21 cellular contexts compared by ENCODE assay signal in the genomic region with DNA sequence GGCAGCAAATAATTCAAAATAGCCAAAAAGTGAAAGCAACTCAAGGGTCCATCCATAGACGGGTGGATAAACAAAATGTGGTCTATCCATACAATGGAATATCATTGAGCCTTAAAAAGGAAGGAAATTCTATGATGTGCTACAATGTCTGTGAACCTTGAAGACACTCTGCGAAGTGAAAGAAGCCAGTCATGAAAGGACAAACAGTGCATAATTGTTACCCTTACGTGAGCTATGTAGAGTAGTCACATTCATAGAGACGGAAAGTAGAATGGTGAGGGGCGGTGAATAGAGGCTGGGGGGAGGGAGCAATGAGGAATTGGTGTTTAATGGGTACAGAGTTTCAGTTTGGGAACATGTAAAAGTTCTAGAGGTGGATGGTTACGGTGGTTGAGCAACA. TPM values are rescaled to one million over a fixed set of nuclear protein-coding genes. Genes with fewer than 3 reads are reported as not detected.
DNase-seq lines count a peak whose midpoint lies in the region; ATAC-seq and TF ChIP-seq lines count a peak whose summit lies in the region.
"Had no signal": no experiment of that assay in that cellular context is flagged by ENCODE, and none has a peak within 500 bp of the region (broad histone marks: within the 10 kb centered on the region; RNA-seq: fewer than 3 reads in every experiment).

No MANE protein-coding gene starts in this region.

- H3K4me3 Mint-ChIP-seq in endodermal cell (no peak overlapping the region), osteocyte (ENCODE audit: unreplicated experiment) (peak overlapping the region; percentile 16)
- H3K4me3 Mint-ChIP-seq in activated CD4-positive, alpha-beta memory T cell treated with anti-CD3 and anti-CD28 coated beads for 36 hours = no peak overlapping the region
- H3K4me3 Mint-ChIP-seq: CD8-positive, alpha-beta T cell had no signal

- no peaks in the 10 kb centered on the region for H3K9me3 ChIP-seq in HUES64 (ENCODE audit: insufficient read depth, low read depth, low read length)
- H3K9me3 ChIP-seq in endodermal cell (ENCODE audit: control insufficient read depth, low read length) = no peaks in the 10 kb centered on the region
- H3K9me3 ChIP-seq: Peyer's patch, SK-N-SH had no signal

- intact Hi-C loops in activated CD4-positive, alpha-beta memory T cell treated with anti-CD3 and anti-CD28 coated beads for 36 hours (cut with micrococcal nuclease) = loop anchor here (5.0 kb wide), 1 partner anchor 111 kb away; no protein-coding TSS in a partner anchor

- no peak overlapping the region for H3K9ac ChIP-seq in HUES64 (ENCODE audit: low read depth, low read length)
- H3K9ac ChIP-seq in endodermal cell (ENCODE audit: extremely low read depth, low read length, poor library complexity, severe bottlenecking) = no peak overlapping the region
- H3K9ac ChIP-seq: SK-N-SH had no signal

- CTCF ChIA-PET in activated CD4-positive, alpha-beta memory T cell treated with anti-CD3 and anti-CD28 coated beads for 36 hours (lab: Charles Lee) = no interaction called here

- ATAC-seq in GM18858 (IDR thresholded peaks at IDR 0.05; ENCODE audit: unreplicated experiment) = no peak
- ATAC-seq: CD8-positive, alpha-beta T cell had no signal

- TF ChIP-seq CTCF in endodermal cell (conservative IDR thresholded peaks at IDR 0.05) = no peak
- no peak for TF ChIP-seq CTCF in osteocyte (IDR thresholded peaks at IDR 0.05)

- H3K36me3 Mint-ChIP-seq in endodermal cell (ENCODE audit: low read depth) (peaks cover 5% of the 10 kb centered on the region), osteocyte (ENCODE audit: unreplicated experiment) (peaks cover 12% of the 10 kb centered on the region)
- H3K36me3 Mint-ChIP-seq in activated CD4-positive, alpha-beta memory T cell treated with anti-CD3 and anti-CD28 coated beads for 36 hours = no peaks in the 10 kb centered on the region

- H3K4me3 ChIP-seq in HUES64 (ENCODE audit: low read length) = no peak overlapping the region
- H3K4me3 ChIP-seq in endodermal cell (ENCODE audit: low read length) = no peak overlapping the region
- H3K4me3 ChIP-seq: Peyer's patch had no signal

- peaks cover 77% of the 10 kb centered on the region for H3K4me1 Mint-ChIP-seq in endodermal cell
- peaks cover 70% of the 10 kb centered on the region for H3K4me1 Mint-ChIP-seq in osteocyte (ENCODE audit: unreplicated experiment)
- H3K4me1 Mint-ChIP-seq in activated CD4-positive, alpha-beta memory T cell treated with anti-CD3 and anti-CD28 coated beads for 36 hours (ENCODE audit: low read depth) = peaks cover 41% of the 10 kb centered on the region

- POLR2A ChIA-PET in activated CD4-positive, alpha-beta memory T cell treated with anti-CD3 and anti-CD28 coated beads for 36 hours (lab: Charles Lee) = no interaction called here

- DNase-seq in COLO829 (ENCODE audit: low spot score) (peak; percentile 85), endodermal cell (peak; percentile 25), osteocyte (ENCODE audit: extremely low spot score, unreplicated experiment) (no peak), NCI-H526 treated with DMSO at 0.1 percent for 48 hours (lab: John Stamatoyannopoulos, UW) (no peak)
- no peak for DNase-seq in activated CD4-positive, alpha-beta memory T cell treated with anti-CD3 and anti-CD28 coated beads for 36 hours
- DNase-seq: ACHN; CD8-positive, alpha-beta T cell; DMS79 treated with DMSO at 0.1 percent for 48 hours; GOT3; Kasumi-1; NCI-H1105 treated with DMSO at 0.1 percent for 48 hours; NCI-H1694 treated with DMSO at 0.1 percent for 48 hours; NCI-H2107; NCI-H2227 treated with DMSO at 0.1 percent for 48 hours; NCI-H524; Peyer's patch; Right ventricle myocardium superior; SK-N-SH had no signal

- H3K27me3 Mint-ChIP-seq in endodermal cell (ENCODE audit: insufficient read depth) (no peaks in the 10 kb centered on the region), osteocyte (ENCODE audit: unreplicated experiment) (no peaks in the 10 kb centered on the region)
- no peaks in the 10 kb centered on the region for H3K27me3 Mint-ChIP-seq in activated CD4-positive, alpha-beta memory T cell treated with anti-CD3 and anti-CD28 coated beads for 36 hours

- peaks cover 86% of the 10 kb centered on the region for H3K4me1 ChIP-seq in HUES64 (ENCODE audit: insufficient read depth, low read length)
- peaks cover 40% of the 10 kb centered on the region for H3K4me1 ChIP-seq in endodermal cell (ENCODE audit: control insufficient read depth, insufficient read depth, low read length)

- H3K36me3 ChIP-seq in HUES64 (ENCODE audit: insufficient read depth, low read length) (no peaks in the 10 kb centered on the region), endodermal cell (ENCODE audit: control insufficient read depth, insufficient read depth, low read length) (peaks cover 25% of the 10 kb centered on the region)
- H3K36me3 ChIP-seq: Peyer's patch had no signal

- no peaks in the 10 kb centered on the region for H3K9me3 Mint-ChIP-seq in endodermal cell
- H3K9me3 Mint-ChIP-seq in osteocyte (ENCODE audit: unreplicated experiment) = no peaks in the 10 kb centered on the region
- H3K9me3 Mint-ChIP-seq in activated CD4-positive, alpha-beta memory T cell treated with anti-CD3 and anti-CD28 coated beads for 36 hours = no peaks in the 10 kb centered on the region
- H3K9me3 Mint-ChIP-seq: CD8-positive, alpha-beta T cell had no signal

- peak overlapping the region; percentile 15; the same call in 1 of the 2 replicates for H3K27ac ChIP-seq in HUES64 (ENCODE audit: low read depth, low read length)
- H3K27ac ChIP-seq in endodermal cell (ENCODE audit: low read depth, low read length) = no peak overlapping the region
- H3K27ac ChIP-seq: Peyer's patch had no signal

- no peaks in the 10 kb centered on the region for H3K27me3 ChIP-seq in HUES64 (ENCODE audit: insufficient read depth, low read length)
- H3K27me3 ChIP-seq in endodermal cell (ENCODE audit: control insufficient read depth, insufficient read depth, low read length, poor library complexity, severe bottlenecking) = no peaks in the 10 kb centered on the region
- H3K27me3 ChIP-seq: Peyer's patch had no signal

- H3K27ac Mint-ChIP-seq in endodermal cell (no peak overlapping the region), osteocyte (ENCODE audit: unreplicated experiment) (peak overlapping the region; percentile 88)
- H3K27ac Mint-ChIP-seq in activated CD4-positive, alpha-beta memory T cell treated with anti-CD3 and anti-CD28 coated beads for 36 hours = no peak overlapping the region
- H3K27ac Mint-ChIP-seq: CD8-positive, alpha-beta T cell; IgD-negative memory B cell had no signal

- WGBS in HUES64 = 87% methylated on average over 6 of the region's 6 CpGs
- 95 to 98% methylated on average over 4 to 6 of the region's 6 CpGs for WGBS in endodermal cell (ENCODE audit: insufficient coverage in 1 of 2, insufficient read length in 1 of 2), 2 experiments

RNA-seq across cellular contexts. Expression of gene IGF1R, which starts 18.1 kb away (rescaled TPM):
- 29.5 TPM for polyA plus RNA-seq in HUES64 (2013, experiment 1 of 2)
- polyA plus RNA-seq in HUES64 (2013, experiment 2 of 2) = 34.0 TPM
- total RNA-seq in endodermal cell (100 to 1,000 TPM; 115 to 119 TPM), osteocyte (154 and 174 TPM in 2 replicates)
- 54.4 TPM for polyA plus RNA-seq in endodermal cell (2013, experiment 1 of 2)
- 50.2 TPM for polyA plus RNA-seq in endodermal cell (2013, experiment 2 of 2)
- 10 to 100 TPM; 13.2 to 14.8 TPM for total RNA-seq in activated CD4-positive, alpha-beta memory T cell treated with anti-CD3 and anti-CD28 coated beads for 36 hours

Comparison
In these comparisons a context has a peak if more than half of its experiments do, and no peak if none do; other contexts are left out.
1. DNase-seq: peak in COLO829 (single experiment) and endodermal cell (single experiment); none in osteocyte (single experiment), activated CD4-positive, alpha-beta memory T cell treated with anti-CD3 and anti-CD28 coated beads for 36 hours (single experiment) and NCI-H526 treated with DMSO at 0.1 percent for 48 hours (single experiment).